9 cellular contexts compared by ENCODE assay signal in genomic region chr10:116853287-116853686, GRCh38. TPM values are rescaled to one million over a fixed set of nuclear protein-coding genes. Genes with fewer than 3 reads are reported as not detected.
"Had no signal": no experiment of that assay in that cellular context is flagged by ENCODE, and none has a peak within 500 bp of the region (broad histone marks: within the 10 kb centered on the region; RNA-seq: fewer than 3 reads in every experiment).

No MANE protein-coding gene starts in this region.

- ATAC-seq: HCT116 had no signal

- DNase-seq: GM23248, GOT3, H7, H9, HCEC 1CT, HFFc6 had no signal

- H3K27ac ChIP-seq: GM23248 had no signal

- H3K9ac ChIP-seq: GM23248 had no signal

- H3K4me3 Mint-ChIP-seq: H9, HFFc6 had no signal

- H3K27ac Mint-ChIP-seq: H9, HFFc6 had no signal

- H3K4me3 ChIP-seq: GM23248, HAP-1 had no signal

- H3K36me3 ChIP-seq: HAP-1 had no signal

- H3K4me1 ChIP-seq: HAP-1 had no signal

- H2AFZ ChIP-seq: GM23248 had no signal

RNA-seq across cellular contexts. Expression of gene ENO4, which starts 4.0 kb away (rescaled TPM):
- total RNA-seq: H1, HFFc6 had no signal
